In genomic region chr10:43347997-43348396, GRCh38 we compare ENCODE assay signal across 11 cellular contexts. TPM values are rescaled to one million over a fixed set of nuclear protein-coding genes. Genes with fewer than 3 reads are reported as not detected.
A peak's percentile ranks its signal among the peaks of the same experiment; 100 is the strongest.
DNase-seq lines count a peak whose midpoint lies in the region; ATAC-seq and TF ChIP-seq lines count a peak whose summit lies in the region.
"Had no signal": no experiment of that assay in that cellular context is flagged by ENCODE, and none has a peak within 500 bp of the region (broad histone marks: within the 10 kb centered on the region; RNA-seq: fewer than 3 reads in every experiment).

No MANE protein-coding gene starts in this region.

- no peaks in the 10 kb centered on the region for H3F3A ChIP-seq in GM23248 (ENCODE audit: insufficient read depth)

- H3K4me2 ChIP-seq in BLaER1 (peak overlapping the region; percentile 10; the same call in 1 of the 2 replicates), GM23248 (ENCODE audit: unreplicated experiment) (no peak overlapping the region)

- H3K4me1 ChIP-seq in BLaER1 (peaks cover 8% of the 10 kb centered on the region; the same call in 1 of the 2 replicates), GM23248 (ENCODE audit: insufficient read depth) (0 out of 2 replicates have a peak, but pooled peaks cover 2% of the 10 kb centered on the region), Panc1 (ENCODE audit: control insufficient read depth, insufficient read depth, low read length) (peaks cover 2% of the 10 kb centered on the region; the same call in 1 of the 2 replicates)

- H3K79me2 ChIP-seq in GM23248 (ENCODE audit: insufficient read depth): no peaks in the 10 kb centered on the region

- H4K20me1 ChIP-seq in BLaER1 (no peaks in the 10 kb centered on the region), GM23248 (ENCODE audit: insufficient read depth) (no peaks in the 10 kb centered on the region)

- H3K36me3 ChIP-seq in BLaER1 (no peaks in the 10 kb centered on the region), GM23248 (ENCODE audit: low read depth) (no peaks in the 10 kb centered on the region), Panc1 (ENCODE audit: control insufficient read depth, insufficient read depth, low read length) (no peaks in the 10 kb centered on the region)

- CTCF ChIA-PET in Panc1 (lab: Charles Lee): interaction anchor here (1.9 to 2.2 kb wide), 2 partner anchors 82 to 143 kb away, joined by 8 to 13 read pairs; no protein-coding TSS in a partner anchor

- POLR2A ChIA-PET in Panc1 (lab: Charles Lee): no interaction called here

- H3K9ac ChIP-seq in BLaER1 (no peak overlapping the region), GM23248 (no peak overlapping the region)

- no peaks in the 10 kb centered on the region for H3K9me2 ChIP-seq in GM23248 (ENCODE audit: insufficient read depth)

- no TSS peak for BruUV-seq in Panc1 (replicated peaks; lab: Mats Ljungman, UMichigan)

- in situ Hi-C loops in GM23248 (cut with MboI): no loop called here
- in situ Hi-C loops in Panc1 (cut with HindIII; ENCODE audit: low pct_unique_long_range_greater_than_20kb, low sequenced_read_pairs): no loop called here

- H3K27ac ChIP-seq in BLaER1 (no peak overlapping the region), GM23248 (no peak overlapping the region), Panc1 (ENCODE audit: low read length) (no peak overlapping the region)

- intact Hi-C loops in Panc1 (cut with micrococcal nuclease; ENCODE audit: unreplicated experiment): loop anchor here (1.0 to 5.0 kb wide), 3 partner anchors 55 to 145 kb away; no protein-coding TSS in a partner anchor

- WGBS in GM23248 (ENCODE audit: low coverage in 1 of 2, low lambda C conversion rate in 2 of 2, missing lambda C conversion rate in 2 of 2), 2 experiments: 90 to 95% methylated on average over 4 of the region's 4 CpGs

- H2AFZ ChIP-seq in GM23248: peak overlapping the region; percentile 85

- H3K9me3 ChIP-seq in BLaER1: no peaks in the 10 kb centered on the region
- no peaks in the 10 kb centered on the region for H3K9me3 ChIP-seq in GM23248 (ENCODE audit: low read depth)
- no peaks in the 10 kb centered on the region for H3K9me3 ChIP-seq in Panc1 (ENCODE audit: control insufficient read depth, insufficient read depth, low read depth, low read length)

- H3K4me3 ChIP-seq in BLaER1 (no peak overlapping the region), GM23248 (no peak overlapping the region), Panc1 (ENCODE audit: low read depth in 2 of 2, low read length in 2 of 2) (no peak overlapping the region)

- no peak for DNase-seq in GM23248
- no peak for DNase-seq in Panc1 (ENCODE audit: low read depth, low spot score)
- DNase-seq in iPS-NIHi11 (ENCODE audit: low spot score): peak; percentile 4
- DNase-seq in CD1c-positive myeloid dendritic cell (ENCODE audit: extremely low spot score): no peak
- no peak for DNase-seq in hippocampal formation (lab: John Stamatoyannopoulos, UW)

- H3K27me3 ChIP-seq in BLaER1 (no peaks in the 10 kb centered on the region; the same call in 1 of the 2 replicates), GM23248 (replicated peaks; ENCODE audit: insufficient read depth) (peaks cover 5% of the 10 kb centered on the region), Panc1 (ENCODE audit: control insufficient read depth, insufficient read depth, low read length) (no peaks in the 10 kb centered on the region)

- no peak for TF ChIP-seq CTCF in Panc1 (IDR thresholded peaks at IDR 0.05)

- ATAC-seq in Panc1 (peak; percentile 33; the same call in 1 of the 2 replicates), GM19324 (IDR thresholded peaks at IDR 0.05; ENCODE audit: low FRiP score, unreplicated experiment) (no peak), HG02763 (IDR thresholded peaks at IDR 0.05; ENCODE audit: unreplicated experiment) (no peak)

RNA-seq across cellular contexts. Expression of gene FXYD4, which starts 23.4 kb away (rescaled TPM):
- not detected in 2 replicates for total RNA-seq in GM23248 (2014; rRNA removed; shearing (Covaris generic))
- polyA plus RNA-seq in GM23248 (2016; fragmentation: Nextera tagmentation; extraction: Ambion mirVana): not detected in 2 replicates
- not detected for total RNA-seq in Panc1 (2021; ENCODE audit: unreplicated experiment)
- not detected for polyA plus RNA-seq in Panc1 (2012; ENCODE audit: insufficient read length)
- total RNA-seq: G401, occipital lobe had no signal
- polyA plus RNA-seq: esophagus had no signal
